Comparison of ENCODE assay signal across 7 cellular contexts in genomic region chr11:61817471-61818202, GRCh38. TPM values are rescaled to one million over a fixed set of nuclear protein-coding genes. Genes with fewer than 3 reads are reported as not detected.
A peak's percentile ranks its signal among the peaks of the same experiment; 100 is the strongest.
DNase-seq lines count a peak whose midpoint lies in the region; ATAC-seq and TF ChIP-seq lines count a peak whose summit lies in the region.

No MANE protein-coding gene starts in this region.

- peaks cover 27% of the 10 kb centered on the region for H3K36me3 Mint-ChIP-seq in GM23338 (ENCODE audit: low read depth)

- H3K9me3 Mint-ChIP-seq in GM23338, result no peaks in the 10 kb centered on the region; the same call in 2 of the 3 replicates

- H3K9me2 ChIP-seq in GM23338 (ENCODE audit: insufficient read depth), result peaks cover 5% of the 10 kb centered on the region; the same call in 1 of the 2 replicates

- H3K27me3 Mint-ChIP-seq in GM23338 (ENCODE audit: insufficient read depth, low read depth, poor library complexity), result peaks cover 20% of the 10 kb centered on the region

- H3K4me2 ChIP-seq in GM23338, result peak overlapping the region; percentile 77

- H3K27me3 ChIP-seq in GM23338 (ENCODE audit: insufficient read depth) (no peaks in the 10 kb centered on the region), SJSA1 (replicated peaks) (no peaks in the 10 kb centered on the region)

- H3F3A ChIP-seq in GM23338 (replicated peaks; ENCODE audit: low read depth), result peaks cover 15% of the 10 kb centered on the region

- peaks cover 5% of the 10 kb centered on the region for H4K20me1 ChIP-seq in GM23338 (replicated peaks; ENCODE audit: insufficient read depth)

- DNase-seq in GM23338 (ENCODE audit: low spot score) (no peak), SJSA1 (ENCODE audit: low read depth in 1 of 2, low spot score in 2 of 2) (no peak), fibroblast of villous mesenchyme (ENCODE audit: low read depth) (peak; percentile 14), GM19240 (ENCODE audit: insufficient read length, low spot score) (no peak), NCI-H345 treated with DMSO at 0.1 percent for 48 hours (lab: John Stamatoyannopoulos, UW; ENCODE audit: unreplicated experiment) (no peak)

- H3K4me1 ChIP-seq in GM23338 (ENCODE audit: insufficient read depth), result peaks cover 11% of the 10 kb centered on the region
- peaks cover 28% of the 10 kb centered on the region for H3K4me1 ChIP-seq in SJSA1 (replicated peaks)

- TF ChIP-seq CTCF in GM23338 (conservative IDR thresholded peaks at IDR 0.05; ENCODE audit: low read depth in 2 of 2) (no peak), fibroblast of villous mesenchyme (IDR thresholded peaks at IDR 0.05; ENCODE audit: insufficient read depth, low read depth, low read length) (no peak)

- H3K4me3 Mint-ChIP-seq in GM23338, result peak overlapping the region; percentile 96

- H3K4me3 ChIP-seq in GM23338, result peak overlapping the region; percentile 89
- peak overlapping the region; percentile 59 for H3K4me3 ChIP-seq in SJSA1
- H3K4me3 ChIP-seq in fibroblast of villous mesenchyme (ENCODE audit: low read depth, low read length), result peak overlapping the region; percentile 81
- H3K4me3 ChIP-seq in skin epidermis, result peak overlapping the region in 6 of 7 experiments; percentile 50 to 82 (median 56)

- H3K9me3 ChIP-seq in SJSA1 (replicated peaks), result no peaks in the 10 kb centered on the region

- H3K4me1 Mint-ChIP-seq in GM23338, result peaks cover 15% of the 10 kb centered on the region

- H2AFZ ChIP-seq in GM23338, result no peak overlapping the region

- H3K36me3 ChIP-seq in GM23338 (ENCODE audit: insufficient read depth) (peaks cover 7% of the 10 kb centered on the region), SJSA1 (peaks cover 16% of the 10 kb centered on the region)

- H3K79me2 ChIP-seq in GM23338 (replicated peaks; ENCODE audit: insufficient read depth), result peaks cover 68% of the 10 kb centered on the region

- ATAC-seq in GM23338 (no peak), HG02759 (IDR thresholded peaks at IDR 0.05; ENCODE audit: unreplicated experiment) (no peak)

- H3K27ac ChIP-seq in GM23338 (ENCODE audit: low read depth) (peak overlapping the region; percentile 88), SJSA1 (0 out of 2 replicates have a peak overlapping the region, but pooled peaks have one; percentile 6), skin epidermis (peak overlapping the region in 14 of 21 experiments; percentile 64 to 94 (median 88))

- H3K27ac Mint-ChIP-seq in GM23338, result peak overlapping the region; percentile 70

TF ChIP-seq in GM23338, 12 proteins besides CTCF, POLR2A, EP300 and RAD21:
- TF ChIP-seq ETS1 (IDR thresholded peaks at IDR 0.05), result no peak
- TF ChIP-seq REST (IDR thresholded peaks at IDR 0.05; ENCODE audit: unreplicated experiment), result no peak

RNA-seq across cellular contexts. Expression of gene FADS1, which starts 0.8 kb away (rescaled TPM):
- total RNA-seq in GM23338 (2014; rRNA removed; shearing (Covaris generic)), result 103 and 119 TPM in 2 replicates
- polyA plus RNA-seq in GM23338 (2016; fragmentation: Nextera tagmentation; extraction: Ambion mirVana), result 67.6 and 74.9 TPM in 2 replicates
- 46.7 and 61.5 TPM in 2 replicates for total RNA-seq in SJSA1 (2014; rRNA removed; shearing (Covaris generic))
- total RNA-seq in fibroblast of villous mesenchyme, result 190 and 244 TPM in 2 replicates

RNA-seq across cellular contexts. Expression of gene FADS2, which starts 10.5 kb away (rescaled TPM):
- total RNA-seq in GM23338 (2014; rRNA removed; shearing (Covaris generic)), result 354 and 392 TPM in 2 replicates
- 124 and 126 TPM in 2 replicates for polyA plus RNA-seq in GM23338 (2016; fragmentation: Nextera tagmentation; extraction: Ambion mirVana)
- total RNA-seq in SJSA1 (2014; rRNA removed; shearing (Covaris generic)), result 2.8 and 8.5 TPM in 2 replicates
- 713 and 741 TPM in 2 replicates for total RNA-seq in fibroblast of villous mesenchyme

RNA-seq across cellular contexts. Expression of gene FEN1, which starts 24.9 kb away (rescaled TPM):
- 89.0 and 96.3 TPM in 2 replicates for total RNA-seq in GM23338 (2014; rRNA removed; shearing (Covaris generic))
- 78.8 and 85.1 TPM in 2 replicates for polyA plus RNA-seq in GM23338 (2016; fragmentation: Nextera tagmentation; extraction: Ambion mirVana)
- total RNA-seq in SJSA1 (2014; rRNA removed; shearing (Covaris generic)), result 181 and 185 TPM in 2 replicates
- 23.8 and 27.6 TPM in 2 replicates for total RNA-seq in fibroblast of villous mesenchyme

RNA-seq across cellular contexts. Expression of gene TMEM258, which starts 25.2 kb away (rescaled TPM):
- total RNA-seq in GM23338 (2014; rRNA removed; shearing (Covaris generic)), result 71.3 and 73.3 TPM in 2 replicates
- polyA plus RNA-seq in GM23338 (2016; fragmentation: Nextera tagmentation; extraction: Ambion mirVana), result 519 and 553 TPM in 2 replicates
- total RNA-seq in SJSA1 (2014; rRNA removed; shearing (Covaris generic)), result 70.2 and 74.5 TPM in 2 replicates
- total RNA-seq in fibroblast of villous mesenchyme, result 40.6 and 76.4 TPM in 2 replicates

Comparison
In these comparisons a context has a peak if more than half of its experiments do, and no peak if none do; other contexts are left out.
1. H3K27ac ChIP-seq: peak in every context shown above with its lines; median percentile 88 in skin epidermis; 88 in GM23338; 6 in SJSA1.
2. RNA of gene FADS2, which starts 10.5 kb away (total RNA-seq): 713 to 741 TPM in fibroblast of villous mesenchyme and 354 to 392 TPM in GM23338; 2.8 to 8.5 TPM in SJSA1; every median in the first group is over 10 times any median in the second.
3. Peak in every context shown above with its lines, with median percentiles within 50 percentile points of each other: H3K4me3 ChIP-seq.